ENCODE assay signal across 11 cellular contexts in genomic region chr18:50558948-50559749, GRCh38. TPM values are rescaled to one million over a fixed set of nuclear protein-coding genes. Genes with fewer than 3 reads are reported as not detected.
DNase-seq lines count a peak whose midpoint lies in the region; ATAC-seq, FAIRE-seq and TF ChIP-seq lines count a peak whose summit lies in the region.
"Had no signal": no experiment of that assay in that cellular context is flagged by ENCODE, and none has a peak within 500 bp of the region (broad histone marks: within the 10 kb centered on the region; RNA-seq: fewer than 3 reads in every experiment).

No MANE protein-coding gene starts in this region.

- intact Hi-C loops in dorsolateral prefrontal cortex (cut with DNase I) = no loop called here
- intact Hi-C loops in naive thymus-derived CD4-positive, alpha-beta T cell (cut with micrococcal nuclease) = no loop called here

- ATAC-seq in stimulated activated naive CD8-positive, alpha-beta T cell treated with anti-CD3 and anti-CD28 coated beads, Interleukin-15, Interleukin-2, amounts not matched to agents 100 U/mL and 50 U/mL, for 24 hours = no peak
- no peak for ATAC-seq in naive thymus-derived CD4-positive, alpha-beta T cell
- no peak for ATAC-seq in HG03378 (IDR thresholded peaks at IDR 0.05; ENCODE audit: unreplicated experiment)
- no peak for ATAC-seq in GM21381 (IDR thresholded peaks at IDR 0.05; ENCODE audit: unreplicated experiment)

- POLR2A ChIA-PET in naive thymus-derived CD4-positive, alpha-beta T cell (lab: Charles Lee) = no interaction called here

- peaks cover 0 to 17% (median 0%) of the 10 kb centered on the region in 45 donors for H3K27me3 ChIP-seq in dorsolateral prefrontal cortex
- H3K27me3 ChIP-seq in naive thymus-derived CD4-positive, alpha-beta T cell (ENCODE audit: control insufficient read depth in 2 of 2, insufficient read depth in 2 of 2, low read length in 2 of 2) = peaks cover 5% of the 10 kb centered on the region in 2 donors
- H3K27me3 ChIP-seq in small intestine (ENCODE audit: control insufficient read depth in 2 of 2, insufficient read depth in 2 of 2, low read length in 2 of 2) = peaks cover 0 to 18% of the 10 kb centered on the region in 2 donors

- H3K27ac Mint-ChIP-seq in stimulated activated naive CD8-positive, alpha-beta T cell treated with anti-CD3 and anti-CD28 coated beads, Interleukin-15, Interleukin-2, amounts not matched to agents 100 ng/mL and 50 ng/mL, for 24 hours = no peak overlapping the region
- H3K27ac Mint-ChIP-seq in naive thymus-derived CD4-positive, alpha-beta T cell = no peak overlapping the region

- 14 to 18% (median 15%) methylated on average over 45 to 52 of the region's 52 CpGs for WGBS in small intestine, 3 donors

- TF ChIP-seq CTCF in dorsolateral prefrontal cortex (IDR thresholded peaks at IDR 0.05 in 54 of 56, conservative IDR thresholded peaks at IDR 0.05 in 2 of 56; ENCODE audit: low read depth in 1 of 56, partially characterized antibody in 56 of 56) = no peak

- H3K27ac ChIP-seq in dorsolateral prefrontal cortex = peak overlapping the region in 51 of 59 donors; percentile 3 to 87 (median 70)
- no peak overlapping the region for H3K27ac ChIP-seq in naive thymus-derived CD4-positive, alpha-beta T cell (ENCODE audit: low read depth, low read length)
- H3K27ac ChIP-seq in small intestine (ENCODE audit: low read depth in 1 of 2, low read length in 1 of 2) = no peak overlapping the region
- H3K27ac ChIP-seq: neutrophil had no signal

- H3K36me3 ChIP-seq in naive thymus-derived CD4-positive, alpha-beta T cell (ENCODE audit: control insufficient read depth in 2 of 3, insufficient read depth in 3 of 3, low read length in 3 of 3) = no peaks in the 10 kb centered on the region
- H3K36me3 ChIP-seq in small intestine (ENCODE audit: control insufficient read depth in 2 of 2, insufficient read depth in 2 of 2, low read length in 2 of 2) = no peaks in the 10 kb centered on the region
- H3K36me3 ChIP-seq: neutrophil had no signal

- H3K9me3 Mint-ChIP-seq in stimulated activated naive CD8-positive, alpha-beta T cell treated with anti-CD3 and anti-CD28 coated beads, Interleukin-15, Interleukin-2, amounts not matched to agents 100 ng/mL and 50 ng/mL, for 24 hours = peaks cover 5% of the 10 kb centered on the region
- H3K9me3 Mint-ChIP-seq in naive thymus-derived CD4-positive, alpha-beta T cell = peaks cover 3 to 31% (median 13%) of the 10 kb centered on the region in 11 donors

- H3K27me3 Mint-ChIP-seq in stimulated activated naive CD8-positive, alpha-beta T cell treated with anti-CD3 and anti-CD28 coated beads, Interleukin-15, Interleukin-2, amounts not matched to agents 100 ng/mL and 50 ng/mL, for 24 hours = peaks cover 70% of the 10 kb centered on the region
- peaks cover 72 to 76% (median 76%) of the 10 kb centered on the region in 5 donors for H3K27me3 Mint-ChIP-seq in naive thymus-derived CD4-positive, alpha-beta T cell

- H3K4me3 Mint-ChIP-seq in stimulated activated naive CD8-positive, alpha-beta T cell treated with anti-CD3 and anti-CD28 coated beads, Interleukin-15, Interleukin-2, amounts not matched to agents 100 ng/mL and 50 ng/mL, for 24 hours = peak overlapping the region; percentile 45
- H3K4me3 Mint-ChIP-seq in naive thymus-derived CD4-positive, alpha-beta T cell = peak overlapping the region in 9 of 10 donors; percentile 12 to 75 (median 60)

- H3K36me3 Mint-ChIP-seq in stimulated activated naive CD8-positive, alpha-beta T cell treated with anti-CD3 and anti-CD28 coated beads, Interleukin-15, Interleukin-2, amounts not matched to agents 100 ng/mL and 50 ng/mL, for 24 hours (ENCODE audit: low read depth) = no peaks in the 10 kb centered on the region
- H3K36me3 Mint-ChIP-seq in naive thymus-derived CD4-positive, alpha-beta T cell = peaks cover 0 to 6% (median 0%) of the 10 kb centered on the region in 5 donors

- DNase-seq in stimulated activated naive CD8-positive, alpha-beta T cell treated with anti-CD3 and anti-CD28 coated beads, Interleukin-15, Interleukin-2, amounts not matched to agents 100 U/mL and 50 U/mL, for 24 hours = no peak
- DNase-seq in dorsolateral prefrontal cortex = peak in 1 of 10 donors; percentile 10
- DNase-seq in naive thymus-derived CD4-positive, alpha-beta T cell = no peak
- no peak for DNase-seq in small intestine
- DNase-seq in RPMI8226 = no peak
- DNase-seq: activated CD4-positive, CD25-positive, alpha-beta regulatory T cell; DMS 273 treated with DMSO at 0.1 percent for 48 hours had no signal

- H3K4me3 ChIP-seq in dorsolateral prefrontal cortex = peak overlapping the region; percentile 14 to 92 (median 69)
- no peak overlapping the region for H3K4me3 ChIP-seq in naive thymus-derived CD4-positive, alpha-beta T cell (ENCODE audit: low read length)
- peak overlapping the region in 1 of 2 donors; percentile 37 for H3K4me3 ChIP-seq in small intestine (ENCODE audit: low read depth in 1 of 2, low read length in 2 of 2)

- no peak for FAIRE-seq in small intestine (lab: Jason Lieb, UNC)

- H3K9me3 ChIP-seq in naive thymus-derived CD4-positive, alpha-beta T cell (ENCODE audit: control insufficient read depth in 2 of 3, low read length in 3 of 3) = no peaks in the 10 kb centered on the region
- H3K9me3 ChIP-seq in small intestine (ENCODE audit: control insufficient read depth, low read depth) = no peaks in the 10 kb centered on the region
- H3K9me3 ChIP-seq: neutrophil had no signal

- H3K4me1 ChIP-seq in naive thymus-derived CD4-positive, alpha-beta T cell (ENCODE audit: control insufficient read depth in 2 of 2, insufficient read depth in 2 of 2, low read length in 2 of 2) = peaks cover 0 to 7% of the 10 kb centered on the region in 2 donors
- H3K4me1 ChIP-seq in small intestine (ENCODE audit: control insufficient read depth in 2 of 2, insufficient read depth in 1 of 2, low read depth in 1 of 2, low read length in 1 of 2) = peaks cover 0 to 7% of the 10 kb centered on the region in 2 donors

- CTCF ChIA-PET in naive thymus-derived CD4-positive, alpha-beta T cell (lab: Charles Lee) = no interaction called here

- H3K4me1 Mint-ChIP-seq in stimulated activated naive CD8-positive, alpha-beta T cell treated with anti-CD3 and anti-CD28 coated beads, Interleukin-15, Interleukin-2, amounts not matched to agents 100 ng/mL and 50 ng/mL, for 24 hours (ENCODE audit: low read depth) = peaks cover 7% of the 10 kb centered on the region
- H3K4me1 Mint-ChIP-seq in naive thymus-derived CD4-positive, alpha-beta T cell = peaks cover 0 to 16% (median 5%) of the 10 kb centered on the region in 7 donors

RNA-seq across cellular contexts. Expression of gene MAPK4, which starts 0.7 kb away (rescaled TPM):
- 100 to 1,000 TPM in 7 of 120 experiments, 10 to 100 TPM in 113; 33.4 to 154 (median 63.3) TPM for total RNA-seq in dorsolateral prefrontal cortex
- not detected for total RNA-seq in naive thymus-derived CD4-positive, alpha-beta T cell
- polyA plus RNA-seq in naive thymus-derived CD4-positive, alpha-beta T cell = not detected
- under 1 TPM; 0.22 to 0.92 (median 0.81) TPM for polyA plus RNA-seq in small intestine

Comparison
In these comparisons a context has a peak if more than half of its experiments do, and no peak if none do; other contexts are left out.
1. H3K27ac ChIP-seq: peak in dorsolateral prefrontal cortex (51 of 59); none in naive thymus-derived CD4-positive, alpha-beta T cell (single experiment) and small intestine (0 of 2).
2. RNA of gene MAPK4, which starts 0.7 kb away (total RNA-seq): 33.4 to 154 TPM in dorsolateral prefrontal cortex; not detected in naive thymus-derived CD4-positive, alpha-beta T cell; every median in the first group is over 10 times any median in the second.